ENCODE assay signal across 22 cellular contexts in the genomic region with DNA sequence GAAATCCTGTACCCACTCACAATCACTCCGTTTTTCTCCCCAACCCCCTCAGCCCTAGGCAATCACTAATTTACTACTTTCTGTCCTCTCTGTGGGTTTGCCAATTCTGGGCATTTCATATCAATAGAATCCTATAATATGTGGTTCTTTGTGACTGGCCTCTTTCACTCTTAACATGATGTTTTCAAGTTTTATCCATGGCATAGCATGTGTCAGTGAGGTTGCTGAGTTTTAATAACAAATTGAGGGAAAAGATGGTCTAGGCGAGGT.
"Had no signal": no experiment of that assay in that cellular context is flagged by ENCODE, and none has a peak within 500 bp of the region (broad histone marks: within the 10 kb centered on the region; RNA-seq: fewer than 3 reads in every experiment).

No MANE protein-coding gene starts in this region.

- H3K9ac ChIP-seq: SK-N-SH had no signal

- H3K27me3 Mint-ChIP-seq: dendritic cell treated with granulocyte-macrophage colony-stimulating factor and Interleukin-4, amounts not matched to agents 40 ng/mL and 50 ng/mL, for 4 days had no signal

- H3K4me1 ChIP-seq: testis had no signal

- H3K27ac ChIP-seq: brain microvascular endothelial cell, foreskin keratinocyte, left ventricle myocardium inferior, sigmoid colon, testis, uterus had no signal

- H3K4me3 Mint-ChIP-seq: activated naive CD4-positive, alpha-beta T cell treated with anti-CD3 and anti-CD28 coated beads for 36 hours; dendritic cell treated with granulocyte-macrophage colony-stimulating factor and Interleukin-4, amounts not matched to agents 40 ng/mL and 50 ng/mL, for 4 days had no signal

- ATAC-seq: foreskin keratinocyte had no signal

- H3K27ac Mint-ChIP-seq: activated naive CD4-positive, alpha-beta T cell treated with anti-CD3 and anti-CD28 coated beads for 36 hours; activated T-helper 2 cell treated with anti-CD3 and anti-CD28 coated beads, Interferon-gamma antibody, Interleukin-2, Interleukin-4, amounts not matched to agents 10 μg/mL and 5 μg/mL and 100 μg/mL, durations not matched to agents 14 hours and 24 hours and 36 hours; dendritic cell treated with granulocyte-macrophage colony-stimulating factor and Interleukin-4, amounts not matched to agents 40 ng/mL and 50 ng/mL, for 4 days had no signal

- H3K9me3 ChIP-seq: sigmoid colon, SK-N-SH, testis, uterus had no signal

- H3K36me3 ChIP-seq: brain microvascular endothelial cell, left ventricle myocardium inferior, sigmoid colon, uterus had no signal

- DNase-seq: activated CD4-positive, alpha-beta T cell treated with anti-CD3 and anti-CD28 coated beads for 1 hour; activated CD4-positive, alpha-beta T cell treated with anti-CD3 and anti-CD28 coated beads, Interleukin-2, amount 50 U/mL, for 1 hour; activated naive CD4-positive, alpha-beta T cell treated with anti-CD3 and anti-CD28 coated beads for 36 hours; aorta; brain microvascular endothelial cell; caudate nucleus; effector CD4-positive, alpha-beta T cell; erythroblast; foreskin keratinocyte; glutamatergic neuron; hippocampal formation; left ventricle myocardium inferior; sigmoid colon; SK-N-SH; stimulated activated CD4-positive, alpha-beta T cell treated with anti-CD3 and anti-CD28 coated beads, Interleukin-2, amount 100 ng/mL, for 48 hours; stimulated activated CD8-positive, alpha-beta memory T cell treated with anti-CD3 and anti-CD28 coated beads, Interleukin-4, amount 100 ng/mL, for 48 hours; testis; trophoblast cell; uterus had no signal

- H3K4me3 ChIP-seq: left ventricle myocardium inferior, sigmoid colon, smooth muscle cell, testis, uterus had no signal

- H3K4me2 ChIP-seq: SK-N-SH, smooth muscle cell had no signal

- H3K27me3 ChIP-seq: brain microvascular endothelial cell, foreskin keratinocyte, sigmoid colon, testis, uterus had no signal
